In genomic region chr6:29864037-29864795, GRCh38 we compare ENCODE assay signal across 16 cellular contexts. TPM values are rescaled to one million over a fixed set of nuclear protein-coding genes. Genes with fewer than 3 reads are reported as not detected.
DNase-seq lines count a peak whose midpoint lies in the region; ATAC-seq and TF ChIP-seq lines count a peak whose summit lies in the region.
"Had no signal": no experiment of that assay in that cellular context is flagged by ENCODE, and none has a peak within 500 bp of the region (broad histone marks: within the 10 kb centered on the region; RNA-seq: fewer than 3 reads in every experiment).

No MANE protein-coding gene starts in this region.

- TF ChIP-seq CTCF in GM23338 (conservative IDR thresholded peaks at IDR 0.05; ENCODE audit: low read depth in 2 of 2) (no peak), brain microvascular endothelial cell (IDR thresholded peaks at IDR 0.05; ENCODE audit: low read depth, low read length, missing control alignments) (no peak), WERI-Rb-1 (IDR thresholded peaks at IDR 0.05; ENCODE audit: low read depth, low read length) (no peak)

- no peak overlapping the region for H3K27ac ChIP-seq in GM23338 (ENCODE audit: low read depth)
- H3K27ac ChIP-seq in neuronal stem cell (replicated peaks; ENCODE audit: low read length), result no peak overlapping the region
- H3K27ac ChIP-seq in brain microvascular endothelial cell, result no peak overlapping the region
- no peak overlapping the region for H3K27ac ChIP-seq in WERI-Rb-1
- H3K27ac ChIP-seq: C4-2B had no signal

- H3K9me2 ChIP-seq in GM23338 (ENCODE audit: insufficient read depth), result no peaks in the 10 kb centered on the region

- H3K4me1 ChIP-seq in GM23338 (ENCODE audit: insufficient read depth), result no peaks in the 10 kb centered on the region
- no peaks in the 10 kb centered on the region for H3K4me1 ChIP-seq in adipocyte (ENCODE audit: control insufficient read depth, insufficient read depth, low read length)
- no peaks in the 10 kb centered on the region for H3K4me1 ChIP-seq in iPS-15b (ENCODE audit: control insufficient read depth, insufficient read depth, low read length)
- H3K4me1 ChIP-seq in neuronal stem cell (ENCODE audit: control insufficient read depth in 2 of 2, insufficient read depth in 1 of 2, low read depth in 1 of 2, low read length in 2 of 2), result no peaks in the 10 kb centered on the region

- H2AFZ ChIP-seq in GM23338 (peak overlapping the region; percentile 91), neuronal stem cell (ENCODE audit: low read length) (peak overlapping the region; percentile 22)

- intact Hi-C loops in left colon (cut with DNase I, micrococcal nuclease), result no loop called here

- ATAC-seq in GM23338, result peak; percentile 96
- ATAC-seq in left colon, result no peak
- no peak for ATAC-seq in GM18870 (IDR thresholded peaks at IDR 0.05; ENCODE audit: unreplicated experiment)
- ATAC-seq: Panc1 had no signal

- peak overlapping the region; percentile 88 for H3K4me2 ChIP-seq in GM23338
- H3K4me2 ChIP-seq in neuronal stem cell (ENCODE audit: insufficient read depth, low read length, poor library complexity, severe bottlenecking), result no peak overlapping the region

- H3K4me1 Mint-ChIP-seq in GM23338, result peaks cover 3% of the 10 kb centered on the region; the same call in 2 of the 3 replicates

- H3K9me3 ChIP-seq in adipocyte (ENCODE audit: control insufficient read depth, low read length) (peaks cover 9% of the 10 kb centered on the region), iPS-15b (ENCODE audit: control insufficient read depth, insufficient read depth, low read length) (no peaks in the 10 kb centered on the region), neuronal stem cell (replicated peaks in 1 of 2; ENCODE audit: control insufficient read depth in 2 of 2, insufficient read depth in 1 of 2, low read depth in 1 of 2, low read length in 2 of 2) (peaks cover 0 to 2% of the 10 kb centered on the region in 2 donors), WERI-Rb-1 (ENCODE audit: severe bottlenecking) (no peaks in the 10 kb centered on the region)

- H3K9me3 Mint-ChIP-seq in GM23338, result no peaks in the 10 kb centered on the region; the same call in 2 of the 3 replicates

- no peaks in the 10 kb centered on the region for H4K20me1 ChIP-seq in GM23338 (replicated peaks; ENCODE audit: insufficient read depth)

- H3F3A ChIP-seq in GM23338 (replicated peaks; ENCODE audit: low read depth), result no peaks in the 10 kb centered on the region

- in situ Hi-C loops in brain microvascular endothelial cell (cut with HindIII; ENCODE audit: low pct_ligation_motif_present, low sequenced_read_pairs), result no loop called here

- H2BK120ac ChIP-seq in neuronal stem cell (ENCODE audit: low read depth, low read length), result no peak overlapping the region

- no peak overlapping the region for H3K4ac ChIP-seq in neuronal stem cell (ENCODE audit: low read length)

- peak overlapping the region; percentile 43 for H3K4me3 Mint-ChIP-seq in GM23338

- no peak overlapping the region for H2BK5ac ChIP-seq in neuronal stem cell (ENCODE audit: low read length)

- H2AK5ac ChIP-seq in neuronal stem cell (ENCODE audit: low read depth, low read length), result no peak overlapping the region

- H4K91ac ChIP-seq in neuronal stem cell (ENCODE audit: low read depth, low read length, poor library complexity), result no peak overlapping the region

- H2BK15ac ChIP-seq in neuronal stem cell (ENCODE audit: low read length), result no peak overlapping the region

- H3K14ac ChIP-seq in neuronal stem cell (ENCODE audit: low read length), result no peak overlapping the region

- DNase-seq in GM23338 (ENCODE audit: low spot score) (peak; percentile 75), adipocyte (ENCODE audit: low read depth) (peak; percentile 14), neuronal stem cell (ENCODE audit: low spot score) (no peak), left colon (no peak), brain microvascular endothelial cell (no peak), WERI-Rb-1 (no peak)
- DNase-seq: DMS53, Kasumi-1, NCI-H187 treated with DMSO at 0.1 percent for 48 hours, NCI-H2171 treated with DMSO at 0.1 percent for 48 hours, SHP77 had no signal

- H3K36me3 ChIP-seq in GM23338 (ENCODE audit: insufficient read depth), result no peaks in the 10 kb centered on the region
- no peaks in the 10 kb centered on the region for H3K36me3 ChIP-seq in adipocyte (ENCODE audit: control insufficient read depth, insufficient read depth, low read length, severe bottlenecking)
- no peaks in the 10 kb centered on the region for H3K36me3 ChIP-seq in iPS-15b (ENCODE audit: control insufficient read depth, insufficient read depth, low read length)
- no peaks in the 10 kb centered on the region for H3K36me3 ChIP-seq in neuronal stem cell (replicated peaks in 1 of 2; ENCODE audit: control insufficient read depth in 2 of 2, insufficient read depth in 2 of 2, low read length in 2 of 2)
- H3K36me3 ChIP-seq in brain microvascular endothelial cell (replicated peaks), result no peaks in the 10 kb centered on the region
- no peaks in the 10 kb centered on the region for H3K36me3 ChIP-seq in WERI-Rb-1

- no peak overlapping the region for H3K27ac Mint-ChIP-seq in GM23338

- peak overlapping the region; percentile 63 for H3K4me3 ChIP-seq in GM23338
- H3K4me3 ChIP-seq in adipocyte (ENCODE audit: low read length), result no peak overlapping the region
- H3K4me3 ChIP-seq in iPS-15b (ENCODE audit: low read depth, low read length), result peak overlapping the region; percentile 55
- H3K4me3 ChIP-seq in neuronal stem cell (ENCODE audit: low read length in 2 of 2), result no peak overlapping the region
- no peak overlapping the region for H3K4me3 ChIP-seq in brain microvascular endothelial cell (ENCODE audit: low read depth, low read length)
- no peak overlapping the region for H3K4me3 ChIP-seq in WERI-Rb-1 (ENCODE audit: low read depth, low read length)

- no peak overlapping the region for H3K9ac ChIP-seq in adipocyte (ENCODE audit: low read length)
- H3K9ac ChIP-seq in iPS-15b (ENCODE audit: low read depth, low read length), result peak overlapping the region; percentile 37
- H3K9ac ChIP-seq in neuronal stem cell (ENCODE audit: low read depth, low read length, poor library complexity), result peak overlapping the region; percentile 65

- H3K27me3 ChIP-seq in GM23338 (ENCODE audit: insufficient read depth) (peaks cover 35% of the 10 kb centered on the region), adipocyte (replicated peaks; ENCODE audit: control insufficient read depth, insufficient read depth, low read length) (peaks cover 56% of the 10 kb centered on the region), iPS-15b (ENCODE audit: control insufficient read depth, insufficient read depth, low read length) (peaks cover 56% of the 10 kb centered on the region), neuronal stem cell (ENCODE audit: control insufficient read depth in 3 of 3, insufficient read depth in 3 of 3, low read depth in 1 of 3, low read length in 3 of 3) (peaks cover 0 to 35% (median 7%) of the 10 kb centered on the region in 3 experiments), brain microvascular endothelial cell (replicated peaks) (no peaks in the 10 kb centered on the region), WERI-Rb-1 (ENCODE audit: insufficient read depth, low read depth, severe bottlenecking) (peaks cover 98% of the 10 kb centered on the region)

- peak overlapping the region; percentile 23 for H4K8ac ChIP-seq in neuronal stem cell (ENCODE audit: low read depth, low read length)

- no peak overlapping the region for H3K23ac ChIP-seq in neuronal stem cell (ENCODE audit: low read depth, low read length, poor library complexity)

- no peaks in the 10 kb centered on the region for H3K79me1 ChIP-seq in neuronal stem cell (ENCODE audit: low read depth, low read length)

- no peak overlapping the region for H2BK12ac ChIP-seq in neuronal stem cell (ENCODE audit: low read length)

- H3K27me3 Mint-ChIP-seq in GM23338 (ENCODE audit: insufficient read depth, low read depth, poor library complexity), result peaks cover 26% of the 10 kb centered on the region

- no peaks in the 10 kb centered on the region; the same call in 2 of the 3 replicates for H3K36me3 Mint-ChIP-seq in GM23338 (ENCODE audit: low read depth)

- no CpG with 5 or more reads among the region's 24 CpGs for WGBS in neuronal stem cell (ENCODE audit: extremely low coverage in 2 of 2, insufficient read length in 2 of 2, insufficient replicate concordance in 1 of 2), 2 donors

- H3K18ac ChIP-seq in neuronal stem cell (ENCODE audit: low read length), result no peak overlapping the region

- H3K79me2 ChIP-seq in GM23338 (replicated peaks; ENCODE audit: insufficient read depth), result no peaks in the 10 kb centered on the region

RNA-seq across cellular contexts. Expression of gene HLA-G, which starts 36.6 kb away (rescaled TPM):
- total RNA-seq in GM23338 (2014; rRNA removed; shearing (Covaris generic)), result 1.5 and 2.8 TPM in 2 replicates
- polyA plus RNA-seq in GM23338 (2016; fragmentation: Nextera tagmentation; extraction: Ambion mirVana), result 2.5 and 2.6 TPM in 2 replicates
- not detected for polyA plus RNA-seq in neuronal stem cell (2013, experiment 1 of 2)
- polyA plus RNA-seq in neuronal stem cell (2013, experiment 2 of 2), result not detected
- total RNA-seq in left colon, result 10 to 100 TPM in 1 of 2 donors, not detected in 1; 16.7 TPM
- total RNA-seq: NCI-H460 had no signal

Comparison
In these comparisons a context has a peak if more than half of its experiments do, and no peak if none do; other contexts are left out.
1. DNase-seq: peak in GM23338 (single experiment) and adipocyte (single experiment); none in neuronal stem cell (single experiment), left colon (0 of 2), brain microvascular endothelial cell (single experiment) and WERI-Rb-1 (single experiment).
2. H3K4me3 ChIP-seq: peak in GM23338 (single experiment) and iPS-15b (single experiment); none in adipocyte (single experiment), neuronal stem cell (0 of 2), brain microvascular endothelial cell (single experiment) and WERI-Rb-1 (single experiment).